In the genomic region with DNA sequence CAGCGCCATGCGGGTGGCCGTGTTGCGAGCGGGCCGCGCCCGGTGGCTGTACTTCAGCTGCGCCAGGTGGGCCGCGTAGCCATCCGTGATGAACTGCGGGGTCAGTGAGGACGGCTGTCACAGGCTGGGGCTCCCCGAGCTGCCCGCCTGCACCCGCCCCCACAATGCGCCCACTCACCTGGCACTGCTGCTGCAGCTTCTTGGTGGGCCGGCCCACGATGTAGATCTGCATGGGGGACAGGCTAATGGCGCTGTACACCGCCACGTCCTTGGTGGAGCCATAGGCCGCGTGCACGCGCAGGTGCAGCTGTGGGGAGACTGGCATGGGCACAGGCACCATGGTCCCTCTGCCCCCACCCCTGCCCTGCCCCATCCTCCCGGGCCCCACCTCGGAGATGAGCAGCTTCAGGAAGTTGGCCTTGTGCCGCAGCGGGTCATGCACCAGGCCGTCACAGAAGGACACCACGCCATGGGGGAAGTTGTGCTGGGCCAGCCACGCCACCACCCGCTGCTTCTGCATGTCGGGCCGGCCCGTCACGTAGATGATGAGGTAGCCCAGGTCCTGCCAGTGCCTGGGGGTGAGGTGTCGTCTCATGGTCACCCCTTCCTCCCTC, we compare ENCODE assay signal across 29 cellular contexts.
"Had no signal": no experiment of that assay in that cellular context is flagged by ENCODE, and none has a peak within 500 bp of the region (broad histone marks: within the 10 kb centered on the region; RNA-seq: fewer than 3 reads in every experiment).

No MANE protein-coding gene starts in this region.

- H3K36me3 ChIP-seq: colonic mucosa, pancreas had no signal

- H3K4me2 ChIP-seq: hepatocyte had no signal

- H3K4me1 ChIP-seq: foreskin keratinocyte had no signal

- H2AFZ ChIP-seq: hepatocyte had no signal

- H3K27me3 Mint-ChIP-seq: naive thymus-derived CD8-positive, alpha-beta T cell; type B pancreatic cell had no signal

- FAIRE-seq: endothelial cell of umbilical vein, islet of Langerhans, pancreas, small intestine had no signal

- H3K9me3 ChIP-seq: colonic mucosa, esophagus muscularis mucosa, gastroesophageal sphincter, heart left ventricle, lower lobe of right lung, pancreas, right lobe of liver, testis, tibial artery had no signal

- DNase-seq: colonic mucosa; dermis blood vessel endothelial cell; effector memory CD4-positive, alpha-beta T cell; foreskin keratinocyte; kidney glomerular epithelial cell; left ventricle myocardium superior; lower lobe of right lung; naive thymus-derived CD8-positive, alpha-beta T cell; nephron progenitor cell; occipital lobe; retina; small intestine; stimulated activated CD4-positive, alpha-beta T cell treated with anti-CD3 and anti-CD28 coated beads, Interleukin-12 subunit alpha, Interleukin-12 subunit beta, amount 100 ng/mL, for 4 hours; stimulated activated CD4-positive, alpha-beta T cell treated with anti-CD3 and anti-CD28 coated beads, Interleukin-1b, Interleukin-23, amount 100 ng/mL, for 48 hours; stimulated activated CD4-positive, alpha-beta T cell treated with anti-CD3 and anti-CD28 coated beads, Interleukin-4, amount 100 ng/mL, for 1 hour; stimulated activated naive CD4-positive, alpha-beta T cell treated with Interleukin-2 at 50 U/mL for 16 hours; substantia nigra; testis; tibial artery had no signal

- H3K4me3 ChIP-seq: colonic mucosa, esophagus muscularis mucosa, gastroesophageal sphincter, heart left ventricle, hepatocyte, lower lobe of right lung, pancreas, right lobe of liver, testis, tibial artery had no signal

- H3K27ac ChIP-seq: colonic mucosa, foreskin keratinocyte, hepatocyte, pancreas, right lobe of liver had no signal

- H3K9me3 Mint-ChIP-seq: naive thymus-derived CD8-positive, alpha-beta T cell; nephron progenitor cell; stimulated activated effector memory CD8-positive, alpha-beta T cell treated with anti-CD3 and anti-CD28 coated beads, Interleukin-12 subunit alpha, Interleukin-12 subunit beta, amount 100 ng/mL, for 72 hours; type B pancreatic cell had no signal

- H3K27me3 ChIP-seq: colonic mucosa, esophagus muscularis mucosa, foreskin keratinocyte, gastroesophageal sphincter, heart left ventricle, hepatocyte, pancreas, right lobe of liver, testis, tibial artery had no signal

- H3K36me3 Mint-ChIP-seq: type B pancreatic cell had no signal

- H3K4me3 Mint-ChIP-seq: naive thymus-derived CD8-positive, alpha-beta T cell; nephron progenitor cell; stimulated activated effector memory CD8-positive, alpha-beta T cell treated with anti-CD3 and anti-CD28 coated beads, Interleukin-12 subunit alpha, Interleukin-12 subunit beta, amount 100 ng/mL, for 72 hours; type B pancreatic cell had no signal

- ATAC-seq: foreskin keratinocyte; gastroesophageal sphincter; heart left ventricle; left ventricle myocardium superior; lower lobe of right lung; naive thymus-derived CD8-positive, alpha-beta T cell; pancreas; right lobe of liver; stimulated activated effector memory CD8-positive, alpha-beta T cell treated with anti-CD3 and anti-CD28 coated beads, Interleukin-12 subunit alpha, Interleukin-12 subunit beta, amount 100 ng/mL, for 72 hours had no signal

- H3K27ac Mint-ChIP-seq: naive thymus-derived CD8-positive, alpha-beta T cell; nephron progenitor cell; stimulated activated effector memory CD8-positive, alpha-beta T cell treated with anti-CD3 and anti-CD28 coated beads, Interleukin-12 subunit alpha, Interleukin-12 subunit beta, amount 100 ng/mL, for 72 hours; type B pancreatic cell had no signal
